Comparison of ENCODE assay signal across 8 cellular contexts in the genomic region with DNA sequence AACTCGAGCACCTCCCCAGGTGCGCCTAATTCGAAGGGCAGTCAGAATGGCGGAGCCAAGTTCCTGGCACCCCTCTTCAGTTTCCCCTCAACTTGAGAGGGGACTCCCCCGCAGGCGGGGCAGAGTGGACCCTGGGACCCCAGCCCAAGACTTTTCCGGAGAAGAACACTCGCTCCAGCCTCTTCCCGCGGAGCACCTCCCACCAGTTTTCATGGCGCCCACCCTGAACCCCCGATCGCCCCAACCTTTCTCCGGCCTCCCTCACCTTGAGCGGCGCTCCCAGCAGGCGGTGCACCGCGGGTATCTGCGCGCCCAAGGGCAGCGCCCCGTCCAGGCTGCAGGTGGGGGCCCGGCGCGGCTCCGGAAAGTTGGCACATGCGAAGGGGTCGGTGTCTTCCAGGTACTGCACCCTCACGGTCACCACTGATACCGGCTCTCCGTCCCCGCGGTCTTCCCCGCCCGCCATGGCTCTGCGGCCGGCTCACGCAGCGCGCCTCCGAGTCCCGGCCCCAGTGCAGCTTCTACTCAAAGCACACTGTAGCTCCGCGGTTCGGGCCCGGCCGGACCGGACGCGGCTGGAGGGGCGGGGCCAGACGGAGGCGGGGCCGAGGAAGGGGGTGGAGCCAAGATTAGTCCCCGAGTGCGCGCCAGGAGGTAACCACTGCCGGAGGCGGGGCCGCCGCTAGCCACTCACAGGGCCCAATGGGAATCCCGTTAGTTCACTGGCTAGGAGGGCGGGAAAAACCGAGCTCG. TPM values are rescaled to one million over a fixed set of nuclear protein-coding genes. Genes with fewer than 3 reads are reported as not detected.
DNase-seq lines count a peak whose midpoint lies in the region; ATAC-seq and TF ChIP-seq lines count a peak whose summit lies in the region.

Gene FHOD1 (minus strand): TSS at position 537 of the 753 bp plus-strand sequence. CDS start 71 bp downstream, at position 466.

- H3K9ac ChIP-seq in iPS-20b (ENCODE audit: low read depth, low read length) = peak within 1 kb of the TSS; percentile 86

- peak; percentile 60 for ATAC-seq in GM18909 (IDR thresholded peaks at IDR 0.05; ENCODE audit: poor library complexity, unreplicated experiment)
- ATAC-seq in HG03159 (IDR thresholded peaks at IDR 0.05; ENCODE audit: unreplicated experiment) = peak; percentile 55

- intact Hi-C loops in breast epithelium (cut with DNase I; ENCODE audit: low total_unique reads) = no loop called here

- H3K36me3 ChIP-seq in WERI-Rb-1 = no peaks in the 10 kb centered on the region
- no peaks in the 10 kb centered on the region for H3K36me3 ChIP-seq in breast epithelium
- H3K36me3 ChIP-seq in iPS-20b (ENCODE audit: insufficient read depth, low read depth, low read length) = no peaks in the 10 kb centered on the region

- no peak for TF ChIP-seq CTCF in AG04450 (IDR thresholded peaks at IDR 0.05; ENCODE audit: low read depth, low read length)
- 0 out of 2 replicates have a peak, but pooled peaks have one; percentile 5 for TF ChIP-seq CTCF in WERI-Rb-1 (IDR thresholded peaks at IDR 0.05; ENCODE audit: low read depth, low read length)
- peak in 1 of 3 donors; percentile 27 for TF ChIP-seq CTCF in breast epithelium (IDR thresholded peaks at IDR 0.05)

- no peaks in the 10 kb centered on the region; the same call in 1 of the 2 replicates for H3K9me3 ChIP-seq in AG04450 (ENCODE audit: control insufficient read depth, insufficient read depth, low read length)
- H3K9me3 ChIP-seq in WERI-Rb-1 (ENCODE audit: severe bottlenecking) = no peaks in the 10 kb centered on the region
- H3K9me3 ChIP-seq in breast epithelium = no peaks in the 10 kb centered on the region
- H3K9me3 ChIP-seq in iPS-20b (ENCODE audit: insufficient read depth, low read depth, low read length) = no peaks in the 10 kb centered on the region

- H3K27me3 ChIP-seq in AG04450 (ENCODE audit: control insufficient read depth, insufficient read depth, low read length) (no peaks in the 10 kb centered on the region), WERI-Rb-1 (ENCODE audit: insufficient read depth, low read depth, severe bottlenecking) (peaks cover 3% of the 10 kb centered on the region), breast epithelium (no peaks in the 10 kb centered on the region), iPS-20b (ENCODE audit: insufficient read depth, low read length) (peaks cover 37% of the 10 kb centered on the region)

- DNase-seq in AG04450 (ENCODE audit: low read depth, low spot score) (peak; percentile 79), NCI-H2227 treated with DMSO at 0.1 percent for 48 hours (lab: John Stamatoyannopoulos, UW) (peak; percentile 75), WERI-Rb-1 (peak; percentile 98), breast epithelium (ENCODE audit: low spot score in 2 of 2) (peak; percentile 97 to 99)

- CTCF ChIA-PET in AG04450 (lab: Charles Lee) = interaction anchor here (3.0 kb wide), 1 partner anchor 13 kb away, joined by 14 read pairs; no protein-coding TSS in a partner anchor

- peaks cover 12 to 20% of the 10 kb centered on the region in 2 donors for H3K4me1 ChIP-seq in breast epithelium
- H3K4me1 ChIP-seq in iPS-20b (ENCODE audit: insufficient read depth, low read length) = peaks cover 26% of the 10 kb centered on the region

- POLR2A ChIA-PET in AG04450 (lab: Yijun Ruan, JAX) = interaction anchor here (0.6 to 1.5 kb wide), 12 partner anchors 9 to 316 kb away, joined by 3 to 12 read pairs (median 4); partner anchors contain the start of genes ATP6V0D1, TMEM208 and TPPP3

- peak; percentile 46 for TF ChIP-seq POLR2A in breast epithelium (IDR thresholded peaks at IDR 0.05)

- peak within 1 kb of the TSS; percentile 86 for H3K4me3 ChIP-seq in AG04450 (ENCODE audit: low read depth, low read length)
- peak within 1 kb of the TSS; percentile 77 for H3K4me3 ChIP-seq in WERI-Rb-1 (ENCODE audit: low read depth, low read length)
- peak within 1 kb of the TSS; percentile 69 to 91 (median 78) for H3K4me3 ChIP-seq in breast epithelium
- peak within 1 kb of the TSS; percentile 90 for H3K4me3 ChIP-seq in iPS-20b (ENCODE audit: low read length)
- peak within 1 kb of the TSS; percentile 60 to 95 (median 75) for H3K4me3 ChIP-seq in skin epidermis

- H3K27ac ChIP-seq in AG04450 (ENCODE audit: low read depth, low read length) = peak within 1 kb of the TSS; percentile 90
- H3K27ac ChIP-seq in WERI-Rb-1 = peak within 1 kb of the TSS; percentile 67
- peak within 1 kb of the TSS; percentile 76 to 96 for H3K27ac ChIP-seq in breast epithelium
- peak within 1 kb of the TSS; percentile 82 for H3K27ac ChIP-seq in iPS-20b (ENCODE audit: low read length)
- peak within 1 kb of the TSS; percentile 34 to 91 (median 82) for H3K27ac ChIP-seq in skin epidermis

RNA-seq across cellular contexts. Expression of gene FHOD1, which starts in this region (rescaled TPM):
- polyA plus RNA-seq in AG04450 (2011; rRNA removed) = 21.2 and 25.4 TPM in 2 replicates
- polyA minus RNA-seq in AG04450 (2011; rRNA and poly(A)+ RNA removed) = 33.5 and 48.0 TPM in 2 replicates
- total RNA-seq in breast epithelium = 10 to 100 TPM; 19.3 to 25.9 (median 22.6) TPM

Comparison
In these comparisons a context has a peak if more than half of its experiments do, and no peak if none do; other contexts are left out.
1. Peak in every context shown above with its lines: DNase-seq, ATAC-seq, H3K4me3 ChIP-seq and H3K27ac ChIP-seq.